13 cellular contexts compared by ENCODE assay signal in the genomic region with DNA sequence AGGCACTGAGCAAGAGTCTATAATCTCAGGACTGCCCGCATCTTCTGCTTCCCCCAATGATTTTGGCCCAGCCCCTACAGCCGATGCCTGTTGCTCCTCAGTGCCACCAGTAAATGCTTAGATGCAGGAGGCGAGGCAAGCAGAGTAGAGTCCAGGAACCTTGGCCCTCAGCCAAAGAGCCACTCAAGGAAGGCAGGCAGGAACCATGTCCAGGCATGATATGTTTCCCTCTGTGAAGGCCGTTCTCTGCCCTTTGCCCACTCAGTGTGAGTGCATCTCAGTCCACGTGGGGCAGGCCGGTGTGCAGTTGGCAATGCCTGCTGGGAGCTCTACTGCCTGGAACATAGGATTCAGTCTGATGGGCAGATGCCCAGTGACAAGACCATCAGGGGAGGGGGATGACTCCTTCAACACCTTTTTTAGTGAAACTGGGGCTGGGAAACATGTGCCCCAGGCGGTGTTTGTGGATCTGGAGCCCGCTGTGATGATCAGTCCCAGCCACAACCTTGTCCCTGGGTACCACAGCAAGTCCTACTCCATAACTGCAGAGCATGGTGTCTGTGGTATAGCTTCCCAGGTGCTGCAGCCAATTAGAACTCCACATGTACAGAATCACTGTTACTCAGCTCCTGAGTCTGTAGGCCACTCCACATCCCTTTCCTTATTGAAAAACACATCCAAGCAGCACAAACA. TPM values are rescaled to one million over a fixed set of nuclear protein-coding genes. Genes with fewer than 3 reads are reported as not detected.
DNase-seq lines count a peak whose midpoint lies in the region; ATAC-seq and TF ChIP-seq lines count a peak whose summit lies in the region.
"Had no signal": no experiment of that assay in that cellular context is flagged by ENCODE, and none has a peak within 500 bp of the region (broad histone marks: within the 10 kb centered on the region; RNA-seq: fewer than 3 reads in every experiment).

No MANE protein-coding gene starts in this region.

- DNase-seq in DMS53 treated with DMSO at 0.1 percent for 48 hours (lab: John Stamatoyannopoulos, UW; ENCODE audit: unreplicated experiment) = peak; percentile 14
- DNase-seq in NCI-H2196 treated with DMSO at 0.1 percent for 48 hours (lab: John Stamatoyannopoulos, UW; ENCODE audit: unreplicated experiment) = peak; percentile 51
- no peak for DNase-seq in epithelial cell of prostate (ENCODE audit: low read depth, low spot score)
- DNase-seq in neural progenitor cell (ENCODE audit: low spot score) = no peak
- no peak for DNase-seq in COLO829 (ENCODE audit: low spot score)
- no peak for DNase-seq in stimulated activated CD4-positive, alpha-beta T cell treated with anti-CD3 and anti-CD28 coated beads, Interleukin-4, amount 100 ng/mL, for 1 hour
- DNase-seq in putamen (ENCODE audit: low spot score) = no peak
- DNase-seq: activated CD4-positive, alpha-beta T cell treated with anti-CD3 and anti-CD28 coated beads for 36 hours; activated effector memory CD4-positive, alpha-beta T cell treated with anti-CD3 and anti-CD28 coated beads, Interleukin-2, amount 50 U/mL, for 16 hours; brain microvascular endothelial cell; CD4-positive, alpha-beta T cell had no signal

- no peaks in the 10 kb centered on the region for H3F3A ChIP-seq in neural progenitor cell (ENCODE audit: low read depth)

- peaks cover 8% of the 10 kb centered on the region for H3K27me3 ChIP-seq in neural progenitor cell
- H3K27me3 ChIP-seq: brain microvascular endothelial cell had no signal

- H3K27me3 Mint-ChIP-seq in neural progenitor cell (ENCODE audit: insufficient read depth, low read depth) = peaks cover 23% of the 10 kb centered on the region
- H3K27me3 Mint-ChIP-seq: activated CD4-positive, alpha-beta T cell treated with anti-CD3 and anti-CD28 coated beads for 36 hours; CD4-positive, alpha-beta T cell had no signal

- no peak overlapping the region for H3K9ac ChIP-seq in neural progenitor cell

- H3K9me3 Mint-ChIP-seq in neural progenitor cell = no peaks in the 10 kb centered on the region
- H3K9me3 Mint-ChIP-seq: CD4-positive, alpha-beta T cell had no signal

- no peak for TF ChIP-seq CTCF in neural progenitor cell (IDR thresholded peaks at IDR 0.05)

- peaks cover 4% of the 10 kb centered on the region for H3K4me1 ChIP-seq in neural progenitor cell

- H3K4me1 Mint-ChIP-seq in neural progenitor cell = peaks cover 2% of the 10 kb centered on the region
- H3K4me1 Mint-ChIP-seq: activated CD4-positive, alpha-beta T cell treated with anti-CD3 and anti-CD28 coated beads for 36 hours had no signal

- no peak overlapping the region for H3K4me3 ChIP-seq in neural progenitor cell

- H2AFZ ChIP-seq in neural progenitor cell (replicated peaks) = no peak overlapping the region

- no peaks in the 10 kb centered on the region for H4K20me1 ChIP-seq in neural progenitor cell (ENCODE audit: low read depth)

- H3K4me2 ChIP-seq in neural progenitor cell = no peak overlapping the region

- H3K4me3 Mint-ChIP-seq in neural progenitor cell = peak overlapping the region; percentile 5
- H3K4me3 Mint-ChIP-seq: activated CD4-positive, alpha-beta T cell treated with anti-CD3 and anti-CD28 coated beads for 36 hours; CD4-positive, alpha-beta T cell had no signal

- H3K27ac Mint-ChIP-seq in neural progenitor cell = no peak overlapping the region
- H3K27ac Mint-ChIP-seq: activated CD4-positive, alpha-beta T cell treated with anti-CD3 and anti-CD28 coated beads for 36 hours; CD4-positive, alpha-beta T cell had no signal

- ATAC-seq in HG03159 (IDR thresholded peaks at IDR 0.05; ENCODE audit: unreplicated experiment) = no peak
- ATAC-seq: activated CD4-positive, alpha-beta T cell treated with anti-CD3 and anti-CD28 coated beads for 36 hours had no signal

- H3K9me3 ChIP-seq in neural progenitor cell (ENCODE audit: low read depth) = no peaks in the 10 kb centered on the region

- H3K36me3 Mint-ChIP-seq in neural progenitor cell = no peaks in the 10 kb centered on the region

- H3K27ac ChIP-seq in epithelial cell of prostate = peak overlapping the region; percentile 34
- H3K27ac ChIP-seq in neural progenitor cell = no peak overlapping the region
- H3K27ac ChIP-seq: brain microvascular endothelial cell had no signal

- no peaks in the 10 kb centered on the region for H3K36me3 ChIP-seq in neural progenitor cell
- H3K36me3 ChIP-seq: brain microvascular endothelial cell had no signal

- no peaks in the 10 kb centered on the region for H3K79me2 ChIP-seq in neural progenitor cell (ENCODE audit: low read depth)

RNA-seq across cellular contexts. Expression of a gene that starts 9.7 kb away (rescaled TPM):
- 35.0 and 37.0 TPM in 2 replicates for total RNA-seq in neural progenitor cell (ENCODE audit: low replicate concordance)

RNA-seq across cellular contexts. Expression of a gene that starts 15.8 kb away (rescaled TPM):
- 0.56 TPM in 1 of 2 replicates, not detected in the other for total RNA-seq in neural progenitor cell (ENCODE audit: low replicate concordance)

RNA-seq across cellular contexts. Expression of a gene that starts 16.5 kb away (rescaled TPM):
- not detected in 2 replicates for total RNA-seq in neural progenitor cell (ENCODE audit: low replicate concordance)
- total RNA-seq: activated CD4-positive, alpha-beta T cell treated with anti-CD3 and anti-CD28 coated beads for 36 hours; CD4-positive, alpha-beta T cell; M059J had no signal

RNA-seq across cellular contexts. Expression of a gene that starts 24.2 kb away (rescaled TPM):
- total RNA-seq in neural progenitor cell (ENCODE audit: low replicate concordance) = 19.9 and 26.8 TPM in 2 replicates

RNA-seq across cellular contexts. Expression of a gene that starts 24.3 kb away (rescaled TPM):
- 7.2 and 14.7 TPM in 2 replicates for total RNA-seq in neural progenitor cell (ENCODE audit: low replicate concordance)

Comparison
In these comparisons a context has a peak if more than half of its experiments do, and no peak if none do; other contexts are left out.
1. DNase-seq: peak in DMS53 treated with DMSO at 0.1 percent for 48 hours (single experiment) and NCI-H2196 treated with DMSO at 0.1 percent for 48 hours (single experiment); none in epithelial cell of prostate (single experiment), neural progenitor cell (single experiment), COLO829 (single experiment), stimulated activated CD4-positive, alpha-beta T cell treated with anti-CD3 and anti-CD28 coated beads, Interleukin-4, amount 100 ng/mL, for 1 hour (single experiment) and putamen (single experiment).